10 cellular contexts compared by ENCODE assay signal in genomic region chr4:35151816-35152572, GRCh38.
A peak's percentile ranks its signal among the peaks of the same experiment; 100 is the strongest.
DNase-seq lines count a peak whose midpoint lies in the region; ATAC-seq, FAIRE-seq and TF ChIP-seq lines count a peak whose summit lies in the region.
"Had no signal": no experiment of that assay in that cellular context is flagged by ENCODE, and none has a peak within 500 bp of the region (broad histone marks: within the 10 kb centered on the region; RNA-seq: fewer than 3 reads in every experiment).

No MANE protein-coding gene starts in this region.

- no peak overlapping the region for H3K4me3 ChIP-seq in kidney (ENCODE audit: low read length in 2 of 2)

- H3K27me3 Mint-ChIP-seq in activated T-cell treated with anti-CD3 and anti-CD28 coated beads, Interleukin-2, amount 50 U/mL, for 4 hours (ENCODE audit: low read depth), result no peaks in the 10 kb centered on the region
- no peaks in the 10 kb centered on the region for H3K27me3 Mint-ChIP-seq in activated CD8-positive, alpha-beta memory T cell treated with anti-CD3 and anti-CD28 coated beads, Interleukin-2, amount 10 ng/mL, durations not matched to agents 7 days and 5 days

- intact Hi-C loops in kidney (cut with DNase I), result no loop called here

- no peak overlapping the region for H3K4me3 Mint-ChIP-seq in activated T-cell treated with anti-CD3 and anti-CD28 coated beads, Interleukin-2, amount 50 U/mL, for 4 hours
- H3K4me3 Mint-ChIP-seq in activated CD8-positive, alpha-beta memory T cell treated with anti-CD3 and anti-CD28 coated beads, Interleukin-2, amount 10 ng/mL, durations not matched to agents 7 days and 5 days, result no peak overlapping the region

- TF ChIP-seq CTCF in RWPE1 (conservative IDR thresholded peaks at IDR 0.05; ENCODE audit: low read depth) (no peak), kidney (IDR thresholded peaks at IDR 0.05; ENCODE audit: borderline replicate concordance, extremely low read depth, insufficient read depth) (peak; percentile 10)

- H3K4me1 Mint-ChIP-seq in activated T-cell treated with anti-CD3 and anti-CD28 coated beads, Interleukin-2, amount 50 U/mL, for 4 hours (ENCODE audit: low read depth), result no peaks in the 10 kb centered on the region
- H3K4me1 Mint-ChIP-seq in activated CD8-positive, alpha-beta memory T cell treated with anti-CD3 and anti-CD28 coated beads, Interleukin-2, amount 10 ng/mL, durations not matched to agents 7 days and 5 days, result no peaks in the 10 kb centered on the region

- H3K27ac Mint-ChIP-seq in activated CD8-positive, alpha-beta memory T cell treated with anti-CD3 and anti-CD28 coated beads, Interleukin-2, amount 10 ng/mL, durations not matched to agents 7 days and 5 days, result no peak overlapping the region

- no peaks in the 10 kb centered on the region for H3K36me3 Mint-ChIP-seq in activated T-cell treated with anti-CD3 and anti-CD28 coated beads, Interleukin-2, amount 50 U/mL, for 4 hours (ENCODE audit: insufficient read depth)
- no peaks in the 10 kb centered on the region for H3K36me3 Mint-ChIP-seq in activated CD8-positive, alpha-beta memory T cell treated with anti-CD3 and anti-CD28 coated beads, Interleukin-2, amount 10 ng/mL, durations not matched to agents 7 days and 5 days

- H3K9me3 ChIP-seq in kidney (ENCODE audit: control insufficient read depth in 1 of 2, low read length in 2 of 2), result no peaks in the 10 kb centered on the region

- ATAC-seq in activated T-cell treated with anti-CD3 and anti-CD28 coated beads, Interleukin-2, amount 50 U/mL, for 4 hours, result no peak
- ATAC-seq in activated CD8-positive, alpha-beta memory T cell treated with anti-CD3 and anti-CD28 coated beads, Interleukin-2, amount 10 ng/mL, durations not matched to agents 7 days and 5 days, result no peak
- no peak for ATAC-seq in HG02678 (IDR thresholded peaks at IDR 0.05; ENCODE audit: unreplicated experiment)
- no peak for ATAC-seq in GM18861 (IDR thresholded peaks at IDR 0.05; ENCODE audit: unreplicated experiment)

- no peaks in the 10 kb centered on the region for H3K4me1 ChIP-seq in kidney (ENCODE audit: control insufficient read depth in 1 of 2, insufficient read depth in 1 of 2, low read depth in 1 of 2, low read length in 2 of 2)

- no peak overlapping the region for H3K27ac ChIP-seq in RWPE1
- no peak overlapping the region for H3K27ac ChIP-seq in kidney (ENCODE audit: low read depth in 2 of 2, low read length in 2 of 2)

- peaks cover 7% of the 10 kb centered on the region for H3K9me3 Mint-ChIP-seq in activated T-cell treated with anti-CD3 and anti-CD28 coated beads, Interleukin-2, amount 50 U/mL, for 4 hours
- H3K9me3 Mint-ChIP-seq in activated CD8-positive, alpha-beta memory T cell treated with anti-CD3 and anti-CD28 coated beads, Interleukin-2, amount 10 ng/mL, durations not matched to agents 7 days and 5 days (ENCODE audit: low read depth), result peaks cover 2% of the 10 kb centered on the region

- no peak overlapping the region for H3K9ac ChIP-seq in kidney (ENCODE audit: low read length in 2 of 2)

- CTCF ChIA-PET in RWPE1 (lab: Yijun Ruan, JAX), result no interaction called here
- CTCF ChIA-PET in activated CD8-positive, alpha-beta memory T cell treated with anti-CD3 and anti-CD28 coated beads, Interleukin-2, amount 10 ng/mL, durations not matched to agents 7 days and 5 days (lab: Charles Lee), result no interaction called here

- H3K36me3 ChIP-seq in kidney (ENCODE audit: control insufficient read depth in 1 of 2, insufficient read depth in 2 of 2, low read length in 2 of 2), result no peaks in the 10 kb centered on the region

- POLR2A ChIA-PET in RWPE1 (lab: Yijun Ruan, JAX; ENCODE audit: low non-redundant PET), result no interaction called here

- DNase-seq in ELF-1 (ENCODE audit: low read depth, low spot score) (peak; percentile 5), HT1080 (ENCODE audit: low read depth) (peak; percentile 17), RWPE1 (ENCODE audit: low spot score) (peak; percentile 4), kidney (no peak)
- no peak for DNase-seq in activated T-cell treated with anti-CD3 and anti-CD28 coated beads, Interleukin-2, amount 50 U/mL, for 4 hours
- DNase-seq in activated CD8-positive, alpha-beta memory T cell treated with anti-CD3 and anti-CD28 coated beads, Interleukin-2, amount 10 ng/mL, durations not matched to agents 7 days and 5 days, result no peak
- DNase-seq: stimulated activated naive CD4-positive, alpha-beta T cell treated with Interleukin-2 at 50 U/mL for 16 hours had no signal

- no peak for FAIRE-seq in kidney (lab: Jason Lieb, UNC)
- FAIRE-seq: GM12891 had no signal

Comparison
In these comparisons a context has a peak if more than half of its experiments do, and no peak if none do; other contexts are left out.
1. DNase-seq: peak in ELF-1 (single experiment), HT1080 (single experiment) and RWPE1 (single experiment); none in kidney (single experiment), activated T-cell treated with anti-CD3 and anti-CD28 coated beads, Interleukin-2, amount 50 U/mL, for 4 hours (single experiment) and activated CD8-positive, alpha-beta memory T cell treated with anti-CD3 and anti-CD28 coated beads, Interleukin-2, amount 10 ng/mL, durations not matched to agents 7 days and 5 days (single experiment).